Comparison of ENCODE assay signal across 1 cellular context in genomic region chr16:57999366-57999970, GRCh38.
TF ChIP-seq lines count a peak whose summit lies in the region.

No MANE protein-coding gene starts in this region.

TF ChIP-seq in HepG2, 621 proteins besides CTCF, POLR2A, EP300 and RAD21 (continues in another document):
- 0 out of 2 replicates have a peak, but pooled peaks have one; percentile 4 for TF ChIP-seq SALL1 (CRISPR knock-in tag; IDR thresholded peaks at IDR 0.05)
- 0 out of 2 replicates have a peak, but pooled peaks have one; percentile 23 for TF ChIP-seq ZNF619 (CRISPR knock-in tag; IDR thresholded peaks at IDR 0.05)
- TF ChIP-seq ZSCAN21 (CRISPR knock-in tag; IDR thresholded peaks at IDR 0.05; ENCODE audit: borderline replicate concordance) = peak; percentile 39; the same call in 1 of the 2 replicates
- no peak for TF ChIP-seq ZBTB44 (CRISPR knock-in tag; IDR thresholded peaks at IDR 0.05)
- no peak for TF ChIP-seq ZNF740 (CRISPR knock-in tag; IDR thresholded peaks at IDR 0.05)
- TF ChIP-seq NPAS2 (CRISPR knock-in tag; IDR thresholded peaks at IDR 0.05; ENCODE audit: borderline replicate concordance) = no peak
- TF ChIP-seq ZNF335 (CRISPR knock-in tag; IDR thresholded peaks at IDR 0.05) = no peak
- no peak for TF ChIP-seq ZNF33A (CRISPR knock-in tag; IDR thresholded peaks at IDR 0.05; ENCODE audit: borderline replicate concordance)
- 0 out of 2 replicates have a peak, but pooled peaks have one; percentile 10 for TF ChIP-seq ETV5 (CRISPR knock-in tag; IDR thresholded peaks at IDR 0.05; ENCODE audit: borderline replicate concordance)
- TF ChIP-seq SP1 (IDR thresholded peaks at IDR 0.05) = no peak
- no peak for TF ChIP-seq SP1 (CRISPR knock-in tag; IDR thresholded peaks at IDR 0.05)
- 0 out of 2 replicates have a peak, but pooled peaks have one; percentile 12 for TF ChIP-seq ZNF605 (CRISPR knock-in tag; IDR thresholded peaks at IDR 0.05)
- 0 out of 2 replicates have a peak, but pooled peaks have one; percentile 2 for TF ChIP-seq ZNF770 (CRISPR knock-in tag; IDR thresholded peaks at IDR 0.05)
- 0 out of 2 replicates have a peak, but pooled peaks have one; percentile 19 for TF ChIP-seq ARID5B (CRISPR knock-in tag; IDR thresholded peaks at IDR 0.05)
- no peak for TF ChIP-seq ZNF713 (CRISPR knock-in tag; IDR thresholded peaks at IDR 0.05)
- TF ChIP-seq PREB (CRISPR knock-in tag; IDR thresholded peaks at IDR 0.05) = 0 out of 2 replicates have a peak, but pooled peaks have one; percentile 32
- 0 out of 2 replicates have a peak, but pooled peaks have one; percentile 17 for TF ChIP-seq HNRNPL (IDR thresholded peaks at IDR 0.05; ENCODE audit: low read depth, low read length)
- TF ChIP-seq ZSCAN29 (CRISPR knock-in tag; conservative IDR thresholded peaks at IDR 0.05) = 0 out of 2 replicates have a peak, but pooled peaks have one; percentile 12
- TF ChIP-seq AHR (CRISPR knock-in tag; IDR thresholded peaks at IDR 0.05) = no peak
- TF ChIP-seq ARNT2 (CRISPR knock-in tag; IDR thresholded peaks at IDR 0.05; ENCODE audit: low read depth) = peak; percentile 24
- TF ChIP-seq ZNF564 (CRISPR knock-in tag; IDR thresholded peaks at IDR 0.05) = no peak
- no peak for TF ChIP-seq DMTF1 (CRISPR knock-in tag; IDR thresholded peaks at IDR 0.05)
- TF ChIP-seq JARID2 (CRISPR knock-in tag; IDR thresholded peaks at IDR 0.05; ENCODE audit: insufficient replicate concordance) = peak; percentile 44
- TF ChIP-seq ZSCAN31 (CRISPR knock-in tag; IDR thresholded peaks at IDR 0.05; ENCODE audit: low read depth) = no peak
- peak; percentile 27; the same call in 1 of the 2 replicates for TF ChIP-seq STAG1 (CRISPR knock-in tag; IDR thresholded peaks at IDR 0.05)
- TF ChIP-seq HDAC6 (IDR thresholded peaks at IDR 0.05; ENCODE audit: low read depth, low read length) = no peak
- 0 out of 2 replicates have a peak, but pooled peaks have one; percentile 19 for TF ChIP-seq ZNF446 (CRISPR knock-in tag; IDR thresholded peaks at IDR 0.05)
- peak; percentile 32; the same call in 1 of the 2 replicates for TF ChIP-seq HNF1B (CRISPR knock-in tag; IDR thresholded peaks at IDR 0.05)
- no peak for TF ChIP-seq ZNF276 (CRISPR knock-in tag; IDR thresholded peaks at IDR 0.05; ENCODE audit: low read depth)
- TF ChIP-seq THAP9 (CRISPR knock-in tag; IDR thresholded peaks at IDR 0.05; ENCODE audit: borderline replicate concordance) = no peak
- 0 out of 2 replicates have a peak, but pooled peaks have one; percentile 51 for TF ChIP-seq ZNF572 (CRISPR knock-in tag; IDR thresholded peaks at IDR 0.05)
- TF ChIP-seq ZNF501 (CRISPR knock-in tag; IDR thresholded peaks at IDR 0.05) = peak; percentile 52
- TF ChIP-seq TCF7 (IDR thresholded peaks at IDR 0.05; ENCODE audit: low read depth) = no peak
- TF ChIP-seq TAF15 (IDR thresholded peaks at IDR 0.05; ENCODE audit: low read depth, low read length, poor library complexity, severe bottlenecking) = peak; percentile 10
- TF ChIP-seq ZNF724P (CRISPR knock-in tag; IDR thresholded peaks at IDR 0.05; ENCODE audit: borderline replicate concordance) = no peak
- TF ChIP-seq ZFP82 (CRISPR knock-in tag; IDR thresholded peaks at IDR 0.05; ENCODE audit: borderline replicate concordance) = no peak
- TF ChIP-seq ZBTB37 (CRISPR knock-in tag; IDR thresholded peaks at IDR 0.05) = no peak
